1 cellular context compared by ENCODE assay signal in genomic region chr22:46224771-46225290, GRCh38.
TF ChIP-seq lines count a peak whose summit lies in the region.

No MANE protein-coding gene starts in this region.

TF ChIP-seq in H1, 55 proteins besides CTCF, POLR2A, EP300 and RAD21:
- TF ChIP-seq SUZ12 (IDR thresholded peaks at IDR 0.05; ENCODE audit: low read length) (no peak), SP1 (IDR thresholded peaks at IDR 0.05; ENCODE audit: low read depth, low read length) (no peak), SAP30 (IDR thresholded peaks at IDR 0.05; ENCODE audit: insufficient read depth, insufficient replicate concordance, low read length) (no peak), SIRT6 (IDR thresholded peaks at IDR 0.05; ENCODE audit: low read length) (no peak), CREB1 (IDR thresholded peaks at IDR 0.05) (no peak), POLR2AphosphoS5 (IDR thresholded peaks at IDR 0.05; ENCODE audit: low read depth, low read length) (no peak), MAX (IDR thresholded peaks at IDR 0.05) (no peak), YY1 (IDR thresholded peaks at IDR 0.05; ENCODE audit: low read depth, low read length) (no peak)
TF ChIP-seq in H1: peak in this region for 0.
